8 cellular contexts compared by ENCODE assay signal in the genomic region with DNA sequence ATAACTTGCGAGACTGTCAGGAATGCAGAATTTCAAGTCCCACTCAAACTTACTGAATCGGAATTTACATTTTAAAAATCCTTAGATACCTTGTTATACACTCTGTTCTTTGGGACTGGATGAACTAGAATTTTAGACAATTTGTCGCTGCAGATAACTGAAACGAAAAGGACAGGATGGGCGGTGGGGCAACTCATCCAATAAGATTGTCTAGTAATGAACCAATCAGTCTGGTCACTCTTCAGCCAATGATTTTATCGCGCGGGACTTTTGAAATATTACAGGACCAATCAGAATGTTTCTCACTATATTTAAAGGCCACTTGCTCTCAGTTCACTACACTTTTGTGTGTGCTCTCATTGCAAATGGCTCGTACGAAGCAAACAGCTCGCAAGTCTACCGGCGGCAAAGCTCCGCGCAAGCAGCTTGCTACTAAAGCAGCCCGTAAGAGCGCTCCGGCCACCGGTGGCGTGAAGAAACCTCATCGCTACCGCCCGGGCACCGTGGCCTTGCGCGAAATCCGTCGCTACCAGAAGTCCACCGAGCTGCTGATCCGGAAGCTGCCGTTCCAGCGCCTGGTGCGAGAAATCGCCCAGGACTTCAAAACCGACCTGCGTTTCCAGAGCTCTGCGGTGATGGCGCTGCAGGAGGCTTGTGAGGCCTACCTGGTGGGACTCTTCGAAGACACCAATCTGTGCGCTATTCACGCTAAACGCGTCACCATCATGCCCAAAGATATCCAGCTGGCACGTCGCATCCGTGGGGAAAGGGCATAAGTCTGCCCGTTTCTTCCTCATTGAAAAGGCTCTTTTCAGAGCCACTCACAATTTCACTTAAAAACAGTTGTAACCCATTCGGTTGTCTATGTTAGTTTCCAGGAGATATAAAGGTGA. TPM values are rescaled to one million over a fixed set of nuclear protein-coding genes. Genes with fewer than 3 reads are reported as not detected.
A peak's percentile ranks its signal among the peaks of the same experiment; 100 is the strongest.
DNase-seq lines count a peak whose midpoint lies in the region; ATAC-seq and TF ChIP-seq lines count a peak whose summit lies in the region.

No MANE protein-coding gene starts in this region.

- peak; percentile 19 for TF ChIP-seq CTCF in GM12865 (IDR thresholded peaks at IDR 0.05; ENCODE audit: insufficient read depth, low read depth, low read length, missing control alignments)
- no peak for TF ChIP-seq CTCF in lower leg skin (IDR thresholded peaks at IDR 0.05)

- peak; percentile 99 for DNase-seq in GM12865 (ENCODE audit: low read depth)
- DNase-seq in NCI-H1436 treated with DMSO at 0.1 percent for 48 hours (lab: John Stamatoyannopoulos, UW) = peak; percentile 92
- DNase-seq in activated CD4-positive, alpha-beta T cell treated with anti-CD3 and anti-CD28 coated beads for 1 hour = peak; percentile 53
- DNase-seq in lower leg skin (ENCODE audit: low spot score in 2 of 2) = peak; percentile 91 to 94
- DNase-seq in stimulated activated CD8-positive, alpha-beta memory T cell treated with anti-CD3 and anti-CD28 coated beads, Interleukin-12 subunit alpha, Interleukin-12 subunit beta, amount 100 ng/mL, for 1 hour (ENCODE audit: low read depth) = peak; percentile 72
- no peak for DNase-seq in NCI-H1694 (lab: John Stamatoyannopoulos, UW)

- 2% methylated on average over 33 to 47 of the region's 48 CpGs for WGBS in lower leg skin, 2 donors

- peak overlapping the region; percentile 97 for H3K27ac ChIP-seq in cingulate gyrus (ENCODE audit: low read depth, low read length)

- H3K4me3 ChIP-seq in GM12865 (ENCODE audit: low read depth, low read length) (peak overlapping the region; percentile 78), lower leg skin (ENCODE audit: low read depth, poor library complexity, severe bottlenecking) (peak overlapping the region; percentile 29)

- peak; percentile 46 for ATAC-seq in HG02623 (IDR thresholded peaks at IDR 0.05; ENCODE audit: unreplicated experiment)

- no peak for TF ChIP-seq POLR2A in lower leg skin (IDR thresholded peaks at IDR 0.05)

- intact Hi-C loops in lower leg skin (cut with DNase I; ENCODE audit: low total_unique reads) = no loop called here

RNA-seq across cellular contexts. Expression of a gene that starts 41.9 kb away (rescaled TPM):
- total RNA-seq in lower leg skin = 1 to 10 TPM; 4.2 to 6.8 (median 5.5) TPM
